10 cellular contexts compared by ENCODE assay signal in the genomic region with DNA sequence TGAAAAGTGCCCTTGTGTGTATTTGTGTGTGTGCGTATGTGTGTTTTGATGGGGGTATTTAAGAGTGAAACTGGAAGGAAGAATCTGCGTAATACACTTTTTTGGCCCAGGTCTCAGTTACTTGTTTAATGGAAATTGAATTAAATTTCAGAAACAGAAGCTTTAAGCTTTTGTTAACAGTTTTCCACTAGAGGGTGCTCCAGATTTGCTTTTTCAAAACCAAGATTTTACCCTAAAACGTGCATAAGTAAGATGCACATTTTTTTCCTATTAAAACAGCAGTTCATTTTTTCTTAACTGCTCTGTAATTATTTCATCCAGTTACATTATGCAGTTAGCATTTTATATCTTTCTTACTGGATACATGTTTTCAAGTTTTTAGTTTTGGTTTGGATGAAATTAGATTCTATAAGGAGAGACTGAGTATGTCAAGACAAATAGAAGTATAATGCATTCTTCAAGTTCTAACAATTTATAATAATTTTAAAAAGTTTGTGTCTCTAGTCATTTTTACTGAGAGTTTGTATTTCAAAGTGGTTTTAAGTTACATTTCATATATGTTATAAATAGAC.
DNase-seq lines count a peak whose midpoint lies in the region; ATAC-seq and TF ChIP-seq lines count a peak whose summit lies in the region.
"Had no signal": no experiment of that assay in that cellular context is flagged by ENCODE, and none has a peak within 500 bp of the region (broad histone marks: within the 10 kb centered on the region; RNA-seq: fewer than 3 reads in every experiment).

No MANE protein-coding gene starts in this region.

- H3K27ac Mint-ChIP-seq in GM23338 = no peak overlapping the region
- no peak overlapping the region for H3K27ac Mint-ChIP-seq in T-helper 17 cell

- CTCF ChIA-PET in AG04449 (lab: Yijun Ruan, JAX) (interaction anchor here (0.8 to 5.9 kb wide), 20 partner anchors 8 to 1536 kb away, joined by 3 to 143 read pairs (median 10); no protein-coding TSS in a partner anchor), SK-N-SH (lab: Yijun Ruan, JAX) (interaction anchor here (0.7 to 3.2 kb wide), 33 partner anchors 8 to 1548 kb away, joined by 3 to 23 read pairs (median 4); no protein-coding TSS in a partner anchor)

- H3K4me1 Mint-ChIP-seq in GM23338 (peaks cover 12% of the 10 kb centered on the region; the same call in 2 of the 3 replicates), T-helper 17 cell (peaks cover 8% of the 10 kb centered on the region)
- H3K4me1 Mint-ChIP-seq: central memory CD8-positive, alpha-beta T cell had no signal

- H3K4me3 Mint-ChIP-seq in GM23338 (no peak overlapping the region), T-helper 17 cell (no peak overlapping the region)
- H3K4me3 Mint-ChIP-seq: central memory CD8-positive, alpha-beta T cell had no signal

- H3K36me3 Mint-ChIP-seq in GM23338 (ENCODE audit: low read depth) = peaks cover 11% of the 10 kb centered on the region; the same call in 2 of the 3 replicates
- H3K36me3 Mint-ChIP-seq in T-helper 17 cell (ENCODE audit: low read depth) = peaks cover 6% of the 10 kb centered on the region

- 63% methylated on average over 3 of the region's 3 CpGs for WGBS in SK-N-SH (ENCODE audit: low lambda C conversion rate)

- no peaks in the 10 kb centered on the region for H3K9me3 ChIP-seq in SK-N-SH
- H3K9me3 ChIP-seq in T-helper 17 cell (ENCODE audit: control insufficient read depth, low read length, poor library complexity, severe bottlenecking) = no peaks in the 10 kb centered on the region
- H3K9me3 ChIP-seq: psoas muscle had no signal

- no peak for TF ChIP-seq EP300 in SK-N-SH (IDR thresholded peaks at IDR 0.05; ENCODE audit: borderline replicate concordance in 1 of 2, low read depth in 1 of 2, low read length in 1 of 2)

- H2AFZ ChIP-seq in GM23338 (no peak overlapping the region), SK-N-SH (ENCODE audit: low read depth) (no peak overlapping the region)

- no peaks in the 10 kb centered on the region for H3K36me3 ChIP-seq in GM23338 (ENCODE audit: insufficient read depth)
- H3K36me3 ChIP-seq in SK-N-SH (replicated peaks in 1 of 2; ENCODE audit: control insufficient read depth in 1 of 2, insufficient read depth in 2 of 2, low read length in 1 of 2) = peaks cover 54 to 57% of the 10 kb centered on the region in 2 experiments

- H4K20me1 ChIP-seq in GM23338 (replicated peaks; ENCODE audit: insufficient read depth) = no peaks in the 10 kb centered on the region
- no peaks in the 10 kb centered on the region for H4K20me1 ChIP-seq in SK-N-SH (ENCODE audit: insufficient read depth)

- peak; percentile 13 for TF ChIP-seq CTCF in AG04449 (IDR thresholded peaks at IDR 0.05; ENCODE audit: insufficient read depth, low read length, missing control alignments)
- peak in 1 of 2 experiments; percentile 46; a peak in 3 of 4 replicates for TF ChIP-seq CTCF in GM23338 (conservative IDR thresholded peaks at IDR 0.05; ENCODE audit: low read depth in 2 of 2)
- peak; percentile 72 for TF ChIP-seq CTCF in SK-N-SH (IDR thresholded peaks at IDR 0.05)
- peak; percentile 56 for TF ChIP-seq CTCF in foreskin keratinocyte (conservative IDR thresholded peaks at IDR 0.05)

- no peak overlapping the region for H3K9ac ChIP-seq in SK-N-SH

- H3K9me2 ChIP-seq in GM23338 (ENCODE audit: insufficient read depth) = no peaks in the 10 kb centered on the region
- H3K9me2 ChIP-seq in SK-N-SH = no peaks in the 10 kb centered on the region

- H3K79me2 ChIP-seq in GM23338 (replicated peaks; ENCODE audit: insufficient read depth) (no peaks in the 10 kb centered on the region), SK-N-SH (ENCODE audit: insufficient read depth) (no peaks in the 10 kb centered on the region)

- H3F3A ChIP-seq in GM23338 (replicated peaks; ENCODE audit: low read depth) (no peaks in the 10 kb centered on the region), SK-N-SH (replicated peaks; ENCODE audit: insufficient read depth) (peaks cover 17% of the 10 kb centered on the region)

- H3K9me3 Mint-ChIP-seq in GM23338 = no peaks in the 10 kb centered on the region
- H3K9me3 Mint-ChIP-seq: central memory CD8-positive, alpha-beta T cell had no signal

- POLR2A ChIA-PET in AG04449 (lab: Yijun Ruan, JAX) (interaction anchor here (1.0 kb wide), 1 partner anchor 8 kb away, joined by 3 read pairs; no protein-coding TSS in a partner anchor), SK-N-SH (lab: Yijun Ruan, JAX) (no interaction called here)

- no peak for DNase-seq in AG04449 (ENCODE audit: low read depth, low spot score)
- peak; percentile 5 for DNase-seq in GM23338 (ENCODE audit: low spot score)
- peak; percentile 9 for DNase-seq in SK-N-SH
- DNase-seq in foreskin keratinocyte = no peak
- no peak for DNase-seq in T-helper 17 cell
- no peak for DNase-seq in COR-L47 (lab: John Stamatoyannopoulos, UW)
- DNase-seq: psoas muscle had no signal

- H3K27ac ChIP-seq in GM23338 (ENCODE audit: low read depth) (no peak overlapping the region), SK-N-SH (ENCODE audit: low read depth in 2 of 2, low read length in 1 of 2) (peak overlapping the region in 1 of 2 experiments; percentile 13; a peak in 2 of 4 replicates), foreskin keratinocyte (no peak overlapping the region)
- H3K27ac ChIP-seq: psoas muscle had no signal

- peaks cover 4% of the 10 kb centered on the region; the same call in 1 of the 2 replicates for H3K4me1 ChIP-seq in GM23338 (ENCODE audit: insufficient read depth)
- peaks cover 0 to 15% of the 10 kb centered on the region in 2 experiments; a peak in 2 of 4 replicates for H3K4me1 ChIP-seq in SK-N-SH (ENCODE audit: control insufficient read depth in 1 of 2, insufficient read depth in 2 of 2, low read depth in 1 of 2, low read length in 1 of 2)
- peaks cover 24% of the 10 kb centered on the region for H3K4me1 ChIP-seq in foreskin keratinocyte
- H3K4me1 ChIP-seq: psoas muscle had no signal

- H3K27me3 ChIP-seq in GM23338 (ENCODE audit: insufficient read depth) (no peaks in the 10 kb centered on the region), SK-N-SH (ENCODE audit: insufficient read depth) (no peaks in the 10 kb centered on the region), foreskin keratinocyte (no peaks in the 10 kb centered on the region)

- ATAC-seq in GM23338 (no peak), foreskin keratinocyte (no peak), HG03378 (IDR thresholded peaks at IDR 0.05; ENCODE audit: unreplicated experiment) (no peak), T-helper 17 cell (no peak), HG02798 (IDR thresholded peaks at IDR 0.05; ENCODE audit: poor library complexity, unreplicated experiment) (no peak)
- ATAC-seq: psoas muscle had no signal

- H3K4me2 ChIP-seq in GM23338 (no peak overlapping the region), SK-N-SH (no peak overlapping the region)

- H3K27me3 Mint-ChIP-seq in GM23338 (ENCODE audit: insufficient read depth, low read depth, poor library complexity) (no peaks in the 10 kb centered on the region), T-helper 17 cell (no peaks in the 10 kb centered on the region)
- H3K27me3 Mint-ChIP-seq: central memory CD8-positive, alpha-beta T cell had no signal

- TF ChIP-seq RAD21 in SK-N-SH (IDR thresholded peaks at IDR 0.05; ENCODE audit: low read length) = peak; percentile 60

- no peak overlapping the region for H3K4me3 ChIP-seq in AG04449 (ENCODE audit: low read depth, low read length)
- no peak overlapping the region for H3K4me3 ChIP-seq in GM23338
- no peak overlapping the region for H3K4me3 ChIP-seq in SK-N-SH (ENCODE audit: low read depth in 2 of 2, low read length in 1 of 2)
- H3K4me3 ChIP-seq: psoas muscle had no signal

TF ChIP-seq in GM23338, 12 proteins besides CTCF, POLR2A, EP300 and RAD21 (continues in another document):
- TF ChIP-seq NANOG (IDR thresholded peaks at IDR 0.05; ENCODE audit: borderline replicate concordance) (no peak), ZNF114 (CRISPR knock-in tag; IDR thresholded peaks at IDR 0.05) (no peak)

TF ChIP-seq in SK-N-SH, 30 proteins besides CTCF, POLR2A, EP300 and RAD21:
- TF ChIP-seq RCOR1 (IDR thresholded peaks at IDR 0.05; ENCODE audit: low read length) (no peak), GABPA (IDR thresholded peaks at IDR 0.05; ENCODE audit: low read depth) (no peak), SIN3A (IDR thresholded peaks at IDR 0.05; ENCODE audit: borderline replicate concordance, low read depth, low read length) (no peak), TCF12 (IDR thresholded peaks at IDR 0.05) (no peak), YY1 (IDR thresholded peaks at IDR 0.05; ENCODE audit: low read depth) (no peak), RXRA (IDR thresholded peaks at IDR 0.05; ENCODE audit: borderline replicate concordance, low read depth) (no peak), ELF1 (IDR thresholded peaks at IDR 0.05) (no peak), EZH2phosphoT487 (IDR thresholded peaks at IDR 0.05; ENCODE audit: borderline replicate concordance, low read depth) (no peak), JUND (IDR thresholded peaks at IDR 0.05) (no peak)
- TF ChIP-seq, protein P1, sequence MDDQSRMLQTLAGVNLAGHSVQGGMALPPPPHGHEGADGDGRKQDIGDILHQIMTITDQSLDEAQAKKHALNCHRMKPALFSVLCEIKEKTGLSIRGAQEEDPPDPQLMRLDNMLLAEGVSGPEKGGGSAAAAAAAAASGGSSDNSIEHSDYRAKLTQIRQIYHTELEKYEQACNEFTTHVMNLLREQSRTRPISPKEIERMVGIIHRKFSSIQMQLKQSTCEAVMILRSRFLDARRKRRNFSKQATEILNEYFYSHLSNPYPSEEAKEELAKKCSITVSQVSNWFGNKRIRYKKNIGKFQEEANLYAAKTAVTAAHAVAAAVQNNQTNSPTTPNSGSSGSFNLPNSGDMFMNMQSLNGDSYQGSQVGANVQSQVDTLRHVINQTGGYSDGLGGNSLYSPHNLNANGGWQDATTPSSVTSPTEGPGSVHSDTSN (IDR thresholded peaks at IDR 0.05) = no peak
TF ChIP-seq in SK-N-SH: peak in this region for 0.

Comparison
In these comparisons a context has a peak if more than half of its experiments do, and no peak if none do; other contexts are left out.
1. DNase-seq: peak in GM23338 (single experiment) and SK-N-SH (single experiment); none in AG04449 (single experiment), foreskin keratinocyte (0 of 2), T-helper 17 cell (0 of 3) and COR-L47 (single experiment).